Comparison of ENCODE assay signal across 31 cellular contexts in the genomic region with DNA sequence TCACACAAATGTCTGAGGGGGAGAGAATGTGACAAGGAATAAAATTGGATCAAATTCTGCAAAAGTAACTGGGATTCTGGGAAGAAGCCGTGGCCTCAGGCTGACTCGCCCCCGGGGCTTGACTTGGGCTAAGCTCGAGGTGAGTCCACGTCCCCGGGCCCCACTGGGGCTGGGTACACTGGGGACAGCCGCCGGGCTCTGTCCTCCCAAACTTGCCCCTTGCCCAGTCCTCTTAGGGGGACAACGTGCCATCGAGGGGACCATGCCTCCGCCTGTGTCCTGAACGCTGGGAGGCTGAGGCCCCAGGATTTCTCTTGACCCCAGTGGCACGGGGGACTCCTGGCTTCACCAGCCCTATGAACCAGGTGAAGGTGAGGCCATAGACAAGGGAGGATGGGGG. TPM values are rescaled to one million over a fixed set of nuclear protein-coding genes. Genes with fewer than 3 reads are reported as not detected.
"Had no signal": no experiment of that assay in that cellular context is flagged by ENCODE, and none has a peak within 500 bp of the region (broad histone marks: within the 10 kb centered on the region; RNA-seq: fewer than 3 reads in every experiment).

No MANE protein-coding gene starts in this region.

- H3K27me3 ChIP-seq: colonic mucosa, esophagus squamous epithelium, gastrocnemius medialis, heart right ventricle, left lung had no signal

- H3K27me3 Mint-ChIP-seq: dendritic cell treated with granulocyte-macrophage colony-stimulating factor and Interleukin-4, amounts not matched to agents 40 ng/mL and 50 ng/mL, for 4 days had no signal

- H3K4me1 Mint-ChIP-seq: endodermal cell had no signal

- H3K27ac Mint-ChIP-seq: dendritic cell treated with granulocyte-macrophage colony-stimulating factor and Interleukin-4, amounts not matched to agents 40 ng/mL and 50 ng/mL, for 4 days; effector memory CD8-positive, alpha-beta T cell; endodermal cell; mesothelial cell of epicardium had no signal

- ATAC-seq: effector memory CD8-positive, alpha-beta T cell; esophagus mucosa; gastrocnemius medialis; heart right ventricle; left lung; left ventricle myocardium superior; lower lobe of right lung; mucosa of descending colon had no signal

- H3K4me1 ChIP-seq: colonic mucosa, esophagus squamous epithelium, gastrocnemius medialis, left lung, lower lobe of right lung had no signal

- H3K9me3 ChIP-seq: colonic mucosa, esophagus squamous epithelium, gastrocnemius medialis, heart right ventricle, left lung, lower lobe of right lung, mucosa of descending colon had no signal

- H3K9me3 Mint-ChIP-seq: dendritic cell treated with granulocyte-macrophage colony-stimulating factor and Interleukin-4, amounts not matched to agents 40 ng/mL and 50 ng/mL, for 4 days; effector memory CD8-positive, alpha-beta T cell; endodermal cell; mesothelial cell of epicardium had no signal

- H3K4me3 ChIP-seq: colonic mucosa, esophagus squamous epithelium, gastrocnemius medialis, heart right ventricle, left lung, lower lobe of right lung, mucosa of descending colon had no signal

- DNase-seq: cerebellar nuclear complex; colonic mucosa; cortex of kidney; effector CD8-positive, alpha-beta T cell; effector memory CD8-positive, alpha-beta T cell; endodermal cell; erythroblast; esophagus squamous epithelium; foreskin fibroblast; foreskin melanocyte; gastrocnemius medialis; glutamatergic neuron; head of caudate nucleus; heart right ventricle; hippocampal formation; kidney glomerular epithelial cell; left ventricle myocardium superior; lower lobe of right lung; mesenchymal stem cell had no signal

- H3K36me3 ChIP-seq: colonic mucosa, gastrocnemius medialis had no signal

- H3K4me3 Mint-ChIP-seq: dendritic cell treated with granulocyte-macrophage colony-stimulating factor and Interleukin-4, amounts not matched to agents 40 ng/mL and 50 ng/mL, for 4 days; effector memory CD8-positive, alpha-beta T cell; endodermal cell; mesothelial cell of epicardium had no signal

- H3K27ac ChIP-seq: colonic mucosa, epithelial cell of prostate, esophagus squamous epithelium, gastrocnemius medialis, heart right ventricle, left lung, lower lobe of right lung had no signal

RNA-seq across cellular contexts. Expression of a gene that starts 23.0 kb away (rescaled TPM):
- total RNA-seq: chondrocyte, colonic mucosa, dermis microvascular lymphatic vessel endothelial cell, endodermal cell, esophagus mucosa, esophagus squamous epithelium, gastrocnemius medialis, glomerular endothelial cell, heart right ventricle, left lung, left ventricle myocardium superior, lower leg skin, lower lobe of right lung, lung microvascular endothelial cell, mesenteric fat pad, mesothelial cell of epicardium, mucosa of descending colon had no signal
